1 cellular context compared by ENCODE assay signal in the genomic region with DNA sequence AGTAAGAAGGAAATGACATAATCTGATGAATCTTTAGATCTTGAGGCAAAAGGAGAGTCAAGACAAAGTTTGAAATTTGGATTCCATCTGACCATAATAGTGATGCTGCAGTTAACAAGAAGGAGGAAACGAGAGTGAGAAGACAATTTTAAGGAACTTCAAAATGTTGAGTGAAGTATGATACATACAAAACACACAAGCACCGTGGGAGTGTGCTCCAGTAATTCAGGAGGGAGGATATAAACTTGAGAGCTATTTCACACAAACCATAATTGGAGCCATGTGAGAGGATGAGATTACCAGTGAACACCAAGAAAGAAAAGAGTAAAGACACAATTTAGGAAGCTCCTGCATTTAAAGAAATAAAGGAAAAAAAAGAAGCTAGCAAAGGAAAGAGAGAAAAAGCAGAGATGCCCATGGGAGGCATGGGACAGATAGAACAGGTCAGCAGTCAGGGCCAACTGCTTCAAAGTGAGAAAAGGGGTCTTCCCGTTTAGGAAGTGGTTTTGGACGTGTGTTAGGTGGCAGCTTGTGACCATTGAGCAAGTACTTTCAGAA.
TF ChIP-seq lines count a peak whose summit lies in the region.

No MANE protein-coding gene starts in this region.

TF ChIP-seq in GM12878, 131 proteins besides CTCF, POLR2A, EP300 and RAD21 (continued from another document):
- TF ChIP-seq, protein P1, sequence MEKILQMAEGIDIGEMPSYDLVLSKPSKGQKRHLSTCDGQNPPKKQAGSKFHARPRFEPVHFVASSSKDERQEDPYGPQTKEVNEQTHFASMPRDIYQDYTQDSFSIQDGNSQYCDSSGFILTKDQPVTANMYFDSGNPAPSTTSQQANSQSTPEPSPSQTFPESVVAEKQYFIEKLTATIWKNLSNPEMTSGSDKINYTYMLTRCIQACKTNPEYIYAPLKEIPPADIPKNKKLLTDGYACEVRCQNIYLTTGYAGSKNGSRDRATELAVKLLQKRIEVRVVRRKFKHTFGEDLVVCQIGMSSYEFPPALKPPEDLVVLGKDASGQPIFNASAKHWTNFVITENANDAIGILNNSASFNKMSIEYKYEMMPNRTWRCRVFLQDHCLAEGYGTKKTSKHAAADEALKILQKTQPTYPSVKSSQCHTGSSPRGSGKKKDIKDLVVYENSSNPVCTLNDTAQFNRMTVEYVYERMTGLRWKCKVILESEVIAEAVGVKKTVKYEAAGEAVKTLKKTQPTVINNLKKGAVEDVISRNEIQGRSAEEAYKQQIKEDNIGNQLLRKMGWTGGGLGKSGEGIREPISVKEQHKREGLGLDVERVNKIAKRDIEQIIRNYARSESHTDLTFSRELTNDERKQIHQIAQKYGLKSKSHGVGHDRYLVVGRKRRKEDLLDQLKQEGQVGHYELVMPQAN (conservative IDR thresholded peaks at IDR 0.05) = no peak
- TF ChIP-seq, protein P2, sequence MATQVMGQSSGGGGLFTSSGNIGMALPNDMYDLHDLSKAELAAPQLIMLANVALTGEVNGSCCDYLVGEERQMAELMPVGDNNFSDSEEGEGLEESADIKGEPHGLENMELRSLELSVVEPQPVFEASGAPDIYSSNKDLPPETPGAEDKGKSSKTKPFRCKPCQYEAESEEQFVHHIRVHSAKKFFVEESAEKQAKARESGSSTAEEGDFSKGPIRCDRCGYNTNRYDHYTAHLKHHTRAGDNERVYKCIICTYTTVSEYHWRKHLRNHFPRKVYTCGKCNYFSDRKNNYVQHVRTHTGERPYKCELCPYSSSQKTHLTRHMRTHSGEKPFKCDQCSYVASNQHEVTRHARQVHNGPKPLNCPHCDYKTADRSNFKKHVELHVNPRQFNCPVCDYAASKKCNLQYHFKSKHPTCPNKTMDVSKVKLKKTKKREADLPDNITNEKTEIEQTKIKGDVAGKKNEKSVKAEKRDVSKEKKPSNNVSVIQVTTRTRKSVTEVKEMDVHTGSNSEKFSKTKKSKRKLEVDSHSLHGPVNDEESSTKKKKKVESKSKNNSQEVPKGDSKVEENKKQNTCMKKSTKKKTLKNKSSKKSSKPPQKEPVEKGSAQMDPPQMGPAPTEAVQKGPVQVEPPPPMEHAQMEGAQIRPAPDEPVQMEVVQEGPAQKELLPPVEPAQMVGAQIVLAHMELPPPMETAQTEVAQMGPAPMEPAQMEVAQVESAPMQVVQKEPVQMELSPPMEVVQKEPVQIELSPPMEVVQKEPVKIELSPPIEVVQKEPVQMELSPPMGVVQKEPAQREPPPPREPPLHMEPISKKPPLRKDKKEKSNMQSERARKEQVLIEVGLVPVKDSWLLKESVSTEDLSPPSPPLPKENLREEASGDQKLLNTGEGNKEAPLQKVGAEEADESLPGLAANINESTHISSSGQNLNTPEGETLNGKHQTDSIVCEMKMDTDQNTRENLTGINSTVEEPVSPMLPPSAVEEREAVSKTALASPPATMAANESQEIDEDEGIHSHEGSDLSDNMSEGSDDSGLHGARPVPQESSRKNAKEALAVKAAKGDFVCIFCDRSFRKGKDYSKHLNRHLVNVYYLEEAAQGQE (IDR thresholded peaks at IDR 0.05; ENCODE audit: low read depth, low read length) = no peak
- 0 out of 2 replicates have a peak, but pooled peaks have one; percentile 17 for TF ChIP-seq STAT3 (IDR thresholded peaks at IDR 0.05; ENCODE audit: low read depth, low read length)
- TF ChIP-seq, protein P3, sequence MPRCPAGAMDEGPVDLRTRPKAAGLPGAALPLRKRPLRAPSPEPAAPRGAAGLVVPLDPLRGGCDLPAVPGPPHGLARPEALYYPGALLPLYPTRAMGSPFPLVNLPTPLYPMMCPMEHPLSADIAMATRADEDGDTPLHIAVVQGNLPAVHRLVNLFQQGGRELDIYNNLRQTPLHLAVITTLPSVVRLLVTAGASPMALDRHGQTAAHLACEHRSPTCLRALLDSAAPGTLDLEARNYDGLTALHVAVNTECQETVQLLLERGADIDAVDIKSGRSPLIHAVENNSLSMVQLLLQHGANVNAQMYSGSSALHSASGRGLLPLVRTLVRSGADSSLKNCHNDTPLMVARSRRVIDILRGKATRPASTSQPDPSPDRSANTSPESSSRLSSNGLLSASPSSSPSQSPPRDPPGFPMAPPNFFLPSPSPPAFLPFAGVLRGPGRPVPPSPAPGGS (IDR thresholded peaks at IDR 0.05; ENCODE audit: borderline replicate concordance, insufficient read depth, low read depth, low read length, poor library complexity, severe bottlenecking) = peak; percentile 63
- TF ChIP-seq STAT1 (conservative IDR thresholded peaks at IDR 0.05) = no peak
- TF ChIP-seq, protein P4, sequence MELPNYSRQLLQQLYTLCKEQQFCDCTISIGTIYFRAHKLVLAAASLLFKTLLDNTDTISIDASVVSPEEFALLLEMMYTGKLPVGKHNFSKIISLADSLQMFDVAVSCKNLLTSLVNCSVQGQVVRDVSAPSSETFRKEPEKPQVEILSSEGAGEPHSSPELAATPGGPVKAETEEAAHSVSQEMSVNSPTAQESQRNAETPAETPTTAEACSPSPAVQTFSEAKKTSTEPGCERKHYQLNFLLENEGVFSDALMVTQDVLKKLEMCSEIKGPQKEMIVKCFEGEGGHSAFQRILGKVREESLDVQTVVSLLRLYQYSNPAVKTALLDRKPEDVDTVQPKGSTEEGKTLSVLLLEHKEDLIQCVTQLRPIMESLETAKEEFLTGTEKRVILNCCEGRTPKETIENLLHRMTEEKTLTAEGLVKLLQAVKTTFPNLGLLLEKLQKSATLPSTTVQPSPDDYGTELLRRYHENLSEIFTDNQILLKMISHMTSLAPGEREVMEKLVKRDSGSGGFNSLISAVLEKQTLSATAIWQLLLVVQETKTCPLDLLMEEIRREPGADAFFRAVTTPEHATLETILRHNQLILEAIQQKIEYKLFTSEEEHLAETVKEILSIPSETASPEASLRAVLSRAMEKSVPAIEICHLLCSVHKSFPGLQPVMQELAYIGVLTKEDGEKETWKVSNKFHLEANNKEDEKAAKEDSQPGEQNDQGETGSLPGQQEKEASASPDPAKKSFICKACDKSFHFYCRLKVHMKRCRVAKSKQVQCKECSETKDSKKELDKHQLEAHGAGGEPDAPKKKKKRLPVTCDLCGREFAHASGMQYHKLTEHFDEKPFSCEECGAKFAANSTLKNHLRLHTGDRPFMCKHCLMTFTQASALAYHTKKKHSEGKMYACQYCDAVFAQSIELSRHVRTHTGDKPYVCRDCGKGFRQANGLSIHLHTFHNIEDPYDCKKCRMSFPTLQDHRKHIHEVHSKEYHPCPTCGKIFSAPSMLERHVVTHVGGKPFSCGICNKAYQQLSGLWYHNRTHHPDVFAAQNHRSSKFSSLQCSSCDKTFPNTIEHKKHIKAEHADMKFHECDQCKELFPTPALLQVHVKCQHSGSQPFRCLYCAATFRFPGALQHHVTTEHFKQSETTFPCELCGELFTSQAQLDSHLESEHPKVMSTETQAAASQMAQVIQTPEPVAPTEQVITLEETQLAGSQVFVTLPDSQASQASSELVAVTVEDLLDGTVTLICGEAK (IDR thresholded peaks at IDR 0.05; ENCODE audit: borderline replicate concordance) = no peak
- peak; percentile 70 for TF ChIP-seq EED (IDR thresholded peaks at IDR 0.05; ENCODE audit: low read depth)
- peak; percentile 67 for TF ChIP-seq NFIC (IDR thresholded peaks at IDR 0.05; ENCODE audit: low read depth, low read length)
- TF ChIP-seq, protein P5, sequence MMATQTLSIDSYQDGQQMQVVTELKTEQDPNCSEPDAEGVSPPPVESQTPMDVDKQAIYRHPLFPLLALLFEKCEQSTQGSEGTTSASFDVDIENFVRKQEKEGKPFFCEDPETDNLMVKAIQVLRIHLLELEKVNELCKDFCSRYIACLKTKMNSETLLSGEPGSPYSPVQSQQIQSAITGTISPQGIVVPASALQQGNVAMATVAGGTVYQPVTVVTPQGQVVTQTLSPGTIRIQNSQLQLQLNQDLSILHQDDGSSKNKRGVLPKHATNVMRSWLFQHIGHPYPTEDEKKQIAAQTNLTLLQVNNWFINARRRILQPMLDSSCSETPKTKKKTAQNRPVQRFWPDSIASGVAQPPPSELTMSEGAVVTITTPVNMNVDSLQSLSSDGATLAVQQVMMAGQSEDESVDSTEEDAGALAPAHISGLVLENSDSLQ (IDR thresholded peaks at IDR 0.05) = no peak
- no peak for TF ChIP-seq EZH2 (IDR thresholded peaks at IDR 0.05; ENCODE audit: borderline replicate concordance, control insufficient read depth, low read depth, low read length)
- TF ChIP-seq HDAC2 (IDR thresholded peaks at IDR 0.05) = no peak
- no peak for TF ChIP-seq BRCA1 (IDR thresholded peaks at IDR 0.05; ENCODE audit: low read depth, low read length)
- TF ChIP-seq RAD51 (IDR thresholded peaks at IDR 0.05) = no peak
- TF ChIP-seq, protein P6, sequence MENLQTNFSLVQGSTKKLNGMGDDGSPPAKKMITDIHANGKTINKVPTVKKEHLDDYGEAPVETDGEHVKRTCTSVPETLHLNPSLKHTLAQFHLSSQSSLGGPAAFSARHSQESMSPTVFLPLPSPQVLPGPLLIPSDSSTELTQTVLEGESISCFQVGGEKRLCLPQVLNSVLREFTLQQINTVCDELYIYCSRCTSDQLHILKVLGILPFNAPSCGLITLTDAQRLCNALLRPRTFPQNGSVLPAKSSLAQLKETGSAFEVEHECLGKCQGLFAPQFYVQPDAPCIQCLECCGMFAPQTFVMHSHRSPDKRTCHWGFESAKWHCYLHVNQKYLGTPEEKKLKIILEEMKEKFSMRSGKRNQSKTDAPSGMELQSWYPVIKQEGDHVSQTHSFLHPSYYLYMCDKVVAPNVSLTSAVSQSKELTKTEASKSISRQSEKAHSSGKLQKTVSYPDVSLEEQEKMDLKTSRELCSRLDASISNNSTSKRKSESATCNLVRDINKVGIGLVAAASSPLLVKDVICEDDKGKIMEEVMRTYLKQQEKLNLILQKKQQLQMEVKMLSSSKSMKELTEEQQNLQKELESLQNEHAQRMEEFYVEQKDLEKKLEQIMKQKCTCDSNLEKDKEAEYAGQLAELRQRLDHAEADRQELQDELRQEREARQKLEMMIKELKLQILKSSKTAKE (IDR thresholded peaks at IDR 0.05; ENCODE audit: low read depth, poor library complexity, severe bottlenecking) = no peak
- TF ChIP-seq TCF12 (IDR thresholded peaks at IDR 0.05; ENCODE audit: low read depth, low read length) = 0 out of 2 replicates have a peak, but pooled peaks have one; percentile 11
- TF ChIP-seq SIX5 (IDR thresholded peaks at IDR 0.05; ENCODE audit: low read depth, low read length, severe bottlenecking) = no peak
- 0 out of 2 replicates have a peak, but pooled peaks have one; percentile 12 for TF ChIP-seq CHD2 (IDR thresholded peaks at IDR 0.05; ENCODE audit: borderline replicate concordance, low read depth, low read length)
- TF ChIP-seq MTA2 (IDR thresholded peaks at IDR 0.05; ENCODE audit: low read depth) = peak; percentile 78
- TF ChIP-seq, protein P7, sequence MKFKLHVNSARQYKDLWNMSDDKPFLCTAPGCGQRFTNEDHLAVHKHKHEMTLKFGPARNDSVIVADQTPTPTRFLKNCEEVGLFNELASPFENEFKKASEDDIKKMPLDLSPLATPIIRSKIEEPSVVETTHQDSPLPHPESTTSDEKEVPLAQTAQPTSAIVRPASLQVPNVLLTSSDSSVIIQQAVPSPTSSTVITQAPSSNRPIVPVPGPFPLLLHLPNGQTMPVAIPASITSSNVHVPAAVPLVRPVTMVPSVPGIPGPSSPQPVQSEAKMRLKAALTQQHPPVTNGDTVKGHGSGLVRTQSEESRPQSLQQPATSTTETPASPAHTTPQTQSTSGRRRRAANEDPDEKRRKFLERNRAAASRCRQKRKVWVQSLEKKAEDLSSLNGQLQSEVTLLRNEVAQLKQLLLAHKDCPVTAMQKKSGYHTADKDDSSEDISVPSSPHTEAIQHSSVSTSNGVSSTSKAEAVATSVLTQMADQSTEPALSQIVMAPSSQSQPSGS (IDR thresholded peaks at IDR 0.05; ENCODE audit: low read length) = peak; percentile 81
- TF ChIP-seq, protein P8, sequence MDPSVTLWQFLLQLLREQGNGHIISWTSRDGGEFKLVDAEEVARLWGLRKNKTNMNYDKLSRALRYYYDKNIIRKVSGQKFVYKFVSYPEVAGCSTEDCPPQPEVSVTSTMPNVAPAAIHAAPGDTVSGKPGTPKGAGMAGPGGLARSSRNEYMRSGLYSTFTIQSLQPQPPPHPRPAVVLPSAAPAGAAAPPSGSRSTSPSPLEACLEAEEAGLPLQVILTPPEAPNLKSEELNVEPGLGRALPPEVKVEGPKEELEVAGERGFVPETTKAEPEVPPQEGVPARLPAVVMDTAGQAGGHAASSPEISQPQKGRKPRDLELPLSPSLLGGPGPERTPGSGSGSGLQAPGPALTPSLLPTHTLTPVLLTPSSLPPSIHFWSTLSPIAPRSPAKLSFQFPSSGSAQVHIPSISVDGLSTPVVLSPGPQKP (IDR thresholded peaks at IDR 0.05; ENCODE audit: low read depth, low read length) = no peak
- TF ChIP-seq TBL1XR1 (IDR thresholded peaks at IDR 0.05; ENCODE audit: low read depth, low read length) = no peak
- no peak for TF ChIP-seq ZNF384 (IDR thresholded peaks at IDR 0.05; ENCODE audit: borderline replicate concordance, low read depth, low read length)
- peak; percentile 86 for TF ChIP-seq ATF7 (IDR thresholded peaks at IDR 0.05; ENCODE audit: low read depth)
- TF ChIP-seq CEBPB (IDR thresholded peaks at IDR 0.05; ENCODE audit: borderline replicate concordance in 1 of 2, low read depth in 2 of 2, low read length in 2 of 2) = no peak
- no peak for TF ChIP-seq BHLHE40 (IDR thresholded peaks at IDR 0.05; ENCODE audit: borderline replicate concordance in 1 of 2, low read depth in 2 of 2, low read length in 1 of 2)
- no peak for TF ChIP-seq POU2F2 (IDR thresholded peaks at IDR 0.05; ENCODE audit: borderline replicate concordance, low read depth, low read length)
